Comparison of ENCODE assay signal across 23 cellular contexts in the genomic region with DNA sequence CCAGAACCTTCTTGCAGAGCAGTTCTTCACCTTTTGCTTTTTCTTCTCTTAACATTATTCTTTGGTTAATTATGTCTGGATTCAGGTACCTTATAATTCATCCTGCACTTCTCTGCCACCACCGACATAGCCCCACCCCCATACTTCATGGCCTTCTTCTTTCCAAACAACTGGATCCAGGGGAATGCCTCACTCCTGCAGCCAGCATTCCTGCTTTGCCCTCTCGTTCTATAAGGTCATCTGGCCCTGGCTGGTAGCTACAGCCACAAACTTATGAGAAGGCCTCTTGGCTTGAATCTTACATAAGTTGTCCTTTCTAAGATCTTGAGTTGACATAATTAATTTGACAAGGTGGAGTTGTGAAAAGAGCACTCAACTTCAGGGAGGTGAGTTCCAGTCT.
DNase-seq lines count a peak whose midpoint lies in the region; ATAC-seq, FAIRE-seq and TF ChIP-seq lines count a peak whose summit lies in the region.
"Had no signal": no experiment of that assay in that cellular context is flagged by ENCODE, and none has a peak within 500 bp of the region (broad histone marks: within the 10 kb centered on the region; RNA-seq: fewer than 3 reads in every experiment).

No MANE protein-coding gene starts in this region.

- H3K79me2 ChIP-seq in HepG2 (ENCODE audit: insufficient read depth, low read length) (no peaks in the 10 kb centered on the region), astrocyte (ENCODE audit: insufficient read depth, low read length) (no peaks in the 10 kb centered on the region)

- peak overlapping the region; percentile 54 for H3K27ac Mint-ChIP-seq in astrocyte (ENCODE audit: unreplicated experiment)
- no peak overlapping the region for H3K27ac Mint-ChIP-seq in naive thymus-derived CD4-positive, alpha-beta T cell
- H3K27ac Mint-ChIP-seq: activated CD4-positive, alpha-beta memory T cell treated with anti-CD3 and anti-CD28 coated beads, Interleukin-2, amount 10 ng/mL, durations not matched to agents 7 days and 5 days had no signal

- BruUV-seq in HepG2 (replicated peaks; lab: Mats Ljungman, UMichigan): no TSS peak

- H3K36me3 ChIP-seq in right lobe of liver: no peaks in the 10 kb centered on the region
- H3K36me3 ChIP-seq in HepG2 (replicated peaks in 1 of 2; ENCODE audit: control insufficient read depth in 1 of 2, insufficient read depth in 2 of 2, low read length in 2 of 2): no peaks in the 10 kb centered on the region
- no peaks in the 10 kb centered on the region for H3K36me3 ChIP-seq in astrocyte (ENCODE audit: insufficient read depth, low read length)
- H3K36me3 ChIP-seq in mesenchymal stem cell (ENCODE audit: control insufficient read depth in 1 of 2, insufficient read depth in 2 of 2, low read depth in 1 of 2, low read length in 2 of 2): peaks cover 0 to 3% of the 10 kb centered on the region in 2 experiments
- no peaks in the 10 kb centered on the region for H3K36me3 ChIP-seq in naive thymus-derived CD4-positive, alpha-beta T cell (ENCODE audit: control insufficient read depth in 2 of 3, insufficient read depth in 3 of 3, low read length in 3 of 3)
- H3K36me3 ChIP-seq: BLaER1, breast epithelium, colonic mucosa had no signal

- H3K4me3 ChIP-seq in right lobe of liver: no peak overlapping the region
- H3K4me3 ChIP-seq in HepG2 (replicated peaks in 1 of 3; ENCODE audit: insufficient read depth in 1 of 3, low read depth in 2 of 3, low read length in 3 of 3): no peak overlapping the region
- no peak overlapping the region for H3K4me3 ChIP-seq in astrocyte (ENCODE audit: insufficient read depth, low read depth, low read length)
- H3K4me3 ChIP-seq in mesenchymal stem cell (ENCODE audit: insufficient read depth in 1 of 2, low read depth in 1 of 2, low read length in 2 of 2): no peak overlapping the region
- no peak overlapping the region for H3K4me3 ChIP-seq in naive thymus-derived CD4-positive, alpha-beta T cell (ENCODE audit: low read length)
- H3K4me3 ChIP-seq: BLaER1, breast epithelium, colonic mucosa, mucosa of descending colon, thoracic aorta had no signal

- peak overlapping the region in 1 of 2 experiments; percentile 66 for H3K18ac ChIP-seq in mesenchymal stem cell (ENCODE audit: low read depth in 1 of 2, low read length in 2 of 2)

- POLR2A ChIA-PET in HepG2 (lab: Yijun Ruan, JAX): no interaction called here
- POLR2A ChIA-PET in GM10248 (lab: Yijun Ruan, JAX): no interaction called here
- POLR2A ChIA-PET in naive thymus-derived CD4-positive, alpha-beta T cell (lab: Charles Lee): no interaction called here

- no peak overlapping the region for H2BK120ac ChIP-seq in mesenchymal stem cell (ENCODE audit: low read depth, low read length)

- no peaks in the 10 kb centered on the region for H3K9me3 ChIP-seq in right lobe of liver
- H3K9me3 ChIP-seq in HepG2 (ENCODE audit: low read length): no peaks in the 10 kb centered on the region
- H3K9me3 ChIP-seq in astrocyte (ENCODE audit: insufficient read depth, low read depth, low read length): no peaks in the 10 kb centered on the region
- no peaks in the 10 kb centered on the region for H3K9me3 ChIP-seq in mesenchymal stem cell (ENCODE audit: control insufficient read depth, low read length)
- no peaks in the 10 kb centered on the region for H3K9me3 ChIP-seq in naive thymus-derived CD4-positive, alpha-beta T cell (ENCODE audit: control insufficient read depth in 2 of 3, low read length in 3 of 3)
- H3K9me3 ChIP-seq: breast epithelium, colonic mucosa, mucosa of descending colon, thoracic aorta had no signal

- 47% methylated on average over 2 of the region's 2 CpGs for WGBS in right lobe of liver (ENCODE audit: insufficient coverage, low coverage, low lambda C conversion rate, missing lambda C conversion rate)
- 8% methylated on average over 2 of the region's 2 CpGs for WGBS in HepG2 (ENCODE audit: low lambda C conversion rate)
- WGBS in mesenchymal stem cell: 52% methylated on average over 2 of the region's 2 CpGs

- H3K14ac ChIP-seq in mesenchymal stem cell (ENCODE audit: low read length in 2 of 2): no peak overlapping the region

- no peak overlapping the region for H3K23ac ChIP-seq in mesenchymal stem cell (ENCODE audit: low read length in 2 of 2)

- H4K91ac ChIP-seq in mesenchymal stem cell (ENCODE audit: low read length): no peak overlapping the region

- H3K4me1 Mint-ChIP-seq in astrocyte (ENCODE audit: low read depth, unreplicated experiment): peaks cover 33% of the 10 kb centered on the region
- H3K4me1 Mint-ChIP-seq in naive thymus-derived CD4-positive, alpha-beta T cell: peaks cover 0 to 15% (median 0%) of the 10 kb centered on the region in 7 donors

- TF ChIP-seq POLR2A in right lobe of liver (IDR thresholded peaks at IDR 0.05) (no peak), HepG2 (IDR thresholded peaks at IDR 0.05; ENCODE audit: insufficient read depth in 1 of 2, low read depth in 2 of 2, low read length in 2 of 2) (no peak)

- no peaks in the 10 kb centered on the region for H3K36me3 Mint-ChIP-seq in astrocyte (ENCODE audit: low read depth, unreplicated experiment)
- H3K36me3 Mint-ChIP-seq in naive thymus-derived CD4-positive, alpha-beta T cell: peaks cover 0 to 4% (median 0%) of the 10 kb centered on the region in 5 donors

- no peak for TF ChIP-seq RAD21 in HepG2 (CRISPR knock-in tag; IDR thresholded peaks at IDR 0.05)

- no peak overlapping the region for H2AFZ ChIP-seq in HepG2 (ENCODE audit: low read length)
- H2AFZ ChIP-seq in astrocyte (ENCODE audit: low read depth, low read length): no peak overlapping the region
- no peak overlapping the region for H2AFZ ChIP-seq in mesenchymal stem cell (ENCODE audit: low read depth, low read length)

- H2BK15ac ChIP-seq in mesenchymal stem cell (ENCODE audit: low read depth, poor library complexity, severe bottlenecking): no peak overlapping the region

- H3K9me3 Mint-ChIP-seq in astrocyte (ENCODE audit: unreplicated experiment): peaks cover 2% of the 10 kb centered on the region
- H3K9me3 Mint-ChIP-seq in naive thymus-derived CD4-positive, alpha-beta T cell: peaks cover 0 to 1% (median 0%) of the 10 kb centered on the region in 11 donors
- H3K9me3 Mint-ChIP-seq: activated CD4-positive, alpha-beta memory T cell treated with anti-CD3 and anti-CD28 coated beads, Interleukin-2, amount 10 ng/mL, durations not matched to agents 7 days and 5 days had no signal

- H3K4me2 ChIP-seq in HepG2 (ENCODE audit: low read depth, low read length) (no peak overlapping the region), astrocyte (ENCODE audit: low read length) (no peak overlapping the region), mesenchymal stem cell (ENCODE audit: low read length, poor library complexity, severe bottlenecking) (no peak overlapping the region)
- H3K4me2 ChIP-seq: BLaER1 had no signal

- H3K27me3 Mint-ChIP-seq in astrocyte (ENCODE audit: low read depth, unreplicated experiment): no peaks in the 10 kb centered on the region
- H3K27me3 Mint-ChIP-seq in naive thymus-derived CD4-positive, alpha-beta T cell: peaks cover 0 to 19% (median 5%) of the 10 kb centered on the region in 5 donors
- H3K27me3 Mint-ChIP-seq: activated CD4-positive, alpha-beta memory T cell treated with anti-CD3 and anti-CD28 coated beads, Interleukin-2, amount 10 ng/mL, durations not matched to agents 7 days and 5 days had no signal

- H2AK5ac ChIP-seq in mesenchymal stem cell (ENCODE audit: low read length, severe bottlenecking): peak overlapping the region; percentile 96

- H3K4me1 ChIP-seq in right lobe of liver: peaks cover 0 to 2% (median 0%) of the 10 kb centered on the region in 4 donors
- H3K4me1 ChIP-seq in HepG2 (ENCODE audit: insufficient read depth, low read length): no peaks in the 10 kb centered on the region
- H3K4me1 ChIP-seq in astrocyte (ENCODE audit: insufficient read depth, low read length): peaks cover 8% of the 10 kb centered on the region
- H3K4me1 ChIP-seq in mesenchymal stem cell (ENCODE audit: control insufficient read depth, insufficient read depth, low read depth, low read length): peaks cover 13% of the 10 kb centered on the region
- H3K4me1 ChIP-seq in naive thymus-derived CD4-positive, alpha-beta T cell (ENCODE audit: control insufficient read depth in 2 of 2, insufficient read depth in 2 of 2, low read length in 2 of 2): no peaks in the 10 kb centered on the region
- H3K4me1 ChIP-seq: breast epithelium, colonic mucosa had no signal

- intact Hi-C loops in right lobe of liver (cut with DNase I) (no loop called here), HepG2 (cut with micrococcal nuclease; ENCODE audit: unreplicated experiment) (no loop called here)
- intact Hi-C loops in naive thymus-derived CD4-positive, alpha-beta T cell (cut with micrococcal nuclease): no loop called here

- H3K27me3 ChIP-seq in right lobe of liver (no peaks in the 10 kb centered on the region), HepG2 (ENCODE audit: control insufficient read depth in 1 of 2, insufficient read depth in 2 of 2, low read length in 2 of 2) (peaks cover 0 to 4% of the 10 kb centered on the region in 2 experiments; a peak in 1 of 5 replicates), astrocyte (ENCODE audit: insufficient read depth, low read length) (no peaks in the 10 kb centered on the region), mesenchymal stem cell (ENCODE audit: control insufficient read depth in 1 of 2, insufficient read depth in 1 of 2, low read length in 2 of 2) (no peaks in the 10 kb centered on the region)
- H3K27me3 ChIP-seq in naive thymus-derived CD4-positive, alpha-beta T cell (ENCODE audit: control insufficient read depth in 2 of 2, insufficient read depth in 2 of 2, low read length in 2 of 2): no peaks in the 10 kb centered on the region
- H3K27me3 ChIP-seq: BLaER1, breast epithelium, colonic mucosa had no signal

- in situ Hi-C loops in HepG2 (cut with HindIII; ENCODE audit: extremely low pct_ligation_motif_present, low pct_unique_long_range_greater_than_20kb): no loop called here

- H3K27ac ChIP-seq in right lobe of liver: no peak overlapping the region
- no peak overlapping the region for H3K27ac ChIP-seq in HepG2 (ENCODE audit: extremely low read length, insufficient read depth, low read length)
- no peak overlapping the region for H3K27ac ChIP-seq in astrocyte (ENCODE audit: low read depth, low read length)
- H3K27ac ChIP-seq in mesenchymal stem cell (ENCODE audit: low read length, poor library complexity, severe bottlenecking): peak overlapping the region; percentile 86
- H3K27ac ChIP-seq in naive thymus-derived CD4-positive, alpha-beta T cell (ENCODE audit: low read depth, low read length): no peak overlapping the region
- H3K27ac ChIP-seq: BLaER1, breast epithelium, colonic mucosa, thoracic aorta had no signal

- H2BK12ac ChIP-seq in mesenchymal stem cell (ENCODE audit: low read length in 2 of 2): no peak overlapping the region

- no peak overlapping the region for H3K4ac ChIP-seq in mesenchymal stem cell (ENCODE audit: low read depth in 1 of 2, low read length in 2 of 2)

- TF ChIP-seq EP300 in HepG2 (IDR thresholded peaks at IDR 0.05; ENCODE audit: low read depth in 2 of 2, low read length in 2 of 2) (no peak), HepG2 (CRISPR knock-in tag; IDR thresholded peaks at IDR 0.05; ENCODE audit: borderline replicate concordance) (no peak)

- DNase-seq in right lobe of liver (no peak), HepG2 (ENCODE audit: low spot score) (no peak), astrocyte (ENCODE audit: low read depth) (no peak), mesenchymal stem cell (peak; percentile 45), GM10248 (ENCODE audit: extremely low spot score) (no peak)
- no peak for DNase-seq in naive thymus-derived CD4-positive, alpha-beta T cell
- DNase-seq: activated CD4-positive, alpha-beta memory T cell treated with anti-CD3 and anti-CD28 coated beads, Interleukin-2, amount 10 ng/mL, durations not matched to agents 7 days and 5 days; activated gamma-delta T cell; colonic mucosa; GDM1; left cardiac atrium; mucosa of descending colon; NCI-H1105; NCI-H2227 treated with DMSO at 0.1 percent for 48 hours; stimulated activated CD4-positive, alpha-beta T cell treated with anti-CD3 and anti-CD28 coated beads, Interleukin-4, amount 100 ng/mL, for 24 hours; stimulated activated naive CD4-positive, alpha-beta T cell treated with Interleukin-2 at 50 U/mL for 16 hours had no signal

- CTCF ChIA-PET in HepG2 (lab: Yijun Ruan, JAX; ENCODE audit: low intra/inter-chr PET ratio, low total read pairs) (no interaction called here), GM10248 (lab: Yijun Ruan, JAX) (interaction anchor here (1.0 to 2.3 kb wide), 7 partner anchors 10 to 40 kb away, joined by 3 to 9 read pairs (median 5); no protein-coding TSS in a partner anchor)
- CTCF ChIA-PET in naive thymus-derived CD4-positive, alpha-beta T cell (lab: Charles Lee): no interaction called here

- no peak overlapping the region for H4K8ac ChIP-seq in mesenchymal stem cell (ENCODE audit: low read length)

- H3K9ac ChIP-seq in HepG2 (ENCODE audit: insufficient read depth, low read depth, low read length): no peak overlapping the region
- no peak overlapping the region for H3K9ac ChIP-seq in astrocyte (ENCODE audit: low read length)
- no peak overlapping the region for H3K9ac ChIP-seq in mesenchymal stem cell (ENCODE audit: low read length)
- H3K9ac ChIP-seq: BLaER1 had no signal

- no peak for FAIRE-seq in HepG2 (lab: Jason Lieb, UNC)
- FAIRE-seq in astrocyte (lab: Jason Lieb, UNC): no peak
- FAIRE-seq: A204.1 had no signal

- no peak overlapping the region for H2BK5ac ChIP-seq in mesenchymal stem cell (ENCODE audit: low read depth, low read length, poor library complexity, severe bottlenecking)

- no peaks in the 10 kb centered on the region for H3K79me1 ChIP-seq in mesenchymal stem cell (replicated peaks; ENCODE audit: low read length, poor library complexity, severe bottlenecking)

- TF ChIP-seq CTCF in right lobe of liver (IDR thresholded peaks at IDR 0.05) (no peak), HepG2 (CRISPR knock-in tag; IDR thresholded peaks at IDR 0.05) (no peak), astrocyte (IDR thresholded peaks at IDR 0.05; ENCODE audit: insufficient read depth, low read depth, low read length) (no peak), GM10248 (IDR thresholded peaks at IDR 0.05; ENCODE audit: control extremely low read depth, extremely low read depth, low read depth, missing control alignments) (no peak)

- peak in 3 of 4 donors; percentile 16 to 25 (median 16) for ATAC-seq in right lobe of liver
- ATAC-seq in HepG2: no peak
- ATAC-seq in HG02884 (IDR thresholded peaks at IDR 0.05; ENCODE audit: unreplicated experiment): no peak
- no peak for ATAC-seq in HG03139 (IDR thresholded peaks at IDR 0.05; ENCODE audit: unreplicated experiment)
- no peak for ATAC-seq in naive thymus-derived CD4-positive, alpha-beta T cell
- ATAC-seq: activated CD4-positive, CD25-positive, alpha-beta regulatory T cell treated with anti-CD3 and anti-CD28 coated beads, Interleukin-2, amount 50 U/mL, for 24 hours; left cardiac atrium; mucosa of descending colon had no signal

- H4K20me1 ChIP-seq in HepG2 (ENCODE audit: insufficient read depth, low read length): no peaks in the 10 kb centered on the region
- H4K20me1 ChIP-seq in astrocyte (ENCODE audit: insufficient read depth, low read length): no peaks in the 10 kb centered on the region
- H4K20me1 ChIP-seq: BLaER1 had no signal

- H3K4me3 Mint-ChIP-seq in astrocyte (ENCODE audit: unreplicated experiment): no peak overlapping the region
- H3K4me3 Mint-ChIP-seq in naive thymus-derived CD4-positive, alpha-beta T cell: no peak overlapping the region
- H3K4me3 Mint-ChIP-seq: activated CD4-positive, alpha-beta memory T cell treated with anti-CD3 and anti-CD28 coated beads, Interleukin-2, amount 10 ng/mL, durations not matched to agents 7 days and 5 days had no signal

Comparison
In these comparisons a context has a peak if more than half of its experiments do, and no peak if none do; other contexts are left out.
1. ATAC-seq: peak in right lobe of liver (3 of 4); none in HepG2 (single experiment), HG02884 (single experiment), HG03139 (single experiment) and naive thymus-derived CD4-positive, alpha-beta T cell (single experiment).